In the genomic region with DNA sequence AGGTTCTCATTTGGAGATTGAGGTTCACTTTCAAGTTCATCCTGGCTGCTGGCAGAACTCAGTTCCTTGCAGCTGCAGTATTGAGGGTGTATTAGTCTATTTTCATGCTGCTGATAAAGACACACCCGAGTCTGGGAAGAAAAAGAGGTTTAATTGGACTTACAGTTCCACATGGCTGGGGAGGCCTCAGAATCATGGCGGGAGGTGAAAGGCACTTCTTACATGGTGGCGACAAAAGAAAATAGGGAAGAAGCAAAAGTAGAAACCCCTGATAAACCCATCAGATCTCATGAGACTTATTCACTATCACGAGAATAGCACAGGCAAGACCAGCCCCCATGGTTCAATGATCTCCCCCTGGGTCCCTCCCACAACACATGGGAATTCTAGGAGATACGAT, we compare ENCODE assay signal across 7 cellular contexts. TPM values are rescaled to one million over a fixed set of nuclear protein-coding genes. Genes with fewer than 3 reads are reported as not detected.
"Had no signal": no experiment of that assay in that cellular context is flagged by ENCODE, and none has a peak within 500 bp of the region (broad histone marks: within the 10 kb centered on the region; RNA-seq: fewer than 3 reads in every experiment).

No MANE protein-coding gene starts in this region.

RNA-seq across cellular contexts. Expression of a gene that starts 50.1 kb away (rescaled TPM):
- total RNA-seq: activated B cell treated with CpG ODN at 0.5 μM for 24 hours; activated CD4-positive, alpha-beta memory T cell treated with anti-CD3 and anti-CD28 coated beads for 36 hours; activated CD4-positive, alpha-beta memory T cell treated with anti-CD3 and anti-CD28 coated beads, Interleukin-2, amount 10 ng/mL, durations not matched to agents 7 days and 5 days; activated CD4-positive, alpha-beta T cell treated with anti-CD3 and anti-CD28 coated beads, Interleukin-2, amount 10 ng/mL, durations not matched to agents 24 days and 14 days; activated CD4-positive, alpha-beta T cell treated with anti-CD3 and anti-CD28 coated beads, Interleukin-2, amount 10 ng/mL, durations not matched to agents 7 days and 5 days; activated CD8-positive, alpha-beta T cell treated with anti-CD3 and anti-CD28 coated beads, Interleukin-2, amount 10 ng/mL, durations not matched to agents 7 days and 5 days; T-helper 1 cell treated with Interleukin-12 subunit alpha and Interleukin-12 subunit beta and Interleukin-4 antibody, amounts not matched to agents 30 ng/mL and 1 ng/mL, for 36 hours had no signal
